ENCODE assay signal across 8 cellular contexts in the genomic region with DNA sequence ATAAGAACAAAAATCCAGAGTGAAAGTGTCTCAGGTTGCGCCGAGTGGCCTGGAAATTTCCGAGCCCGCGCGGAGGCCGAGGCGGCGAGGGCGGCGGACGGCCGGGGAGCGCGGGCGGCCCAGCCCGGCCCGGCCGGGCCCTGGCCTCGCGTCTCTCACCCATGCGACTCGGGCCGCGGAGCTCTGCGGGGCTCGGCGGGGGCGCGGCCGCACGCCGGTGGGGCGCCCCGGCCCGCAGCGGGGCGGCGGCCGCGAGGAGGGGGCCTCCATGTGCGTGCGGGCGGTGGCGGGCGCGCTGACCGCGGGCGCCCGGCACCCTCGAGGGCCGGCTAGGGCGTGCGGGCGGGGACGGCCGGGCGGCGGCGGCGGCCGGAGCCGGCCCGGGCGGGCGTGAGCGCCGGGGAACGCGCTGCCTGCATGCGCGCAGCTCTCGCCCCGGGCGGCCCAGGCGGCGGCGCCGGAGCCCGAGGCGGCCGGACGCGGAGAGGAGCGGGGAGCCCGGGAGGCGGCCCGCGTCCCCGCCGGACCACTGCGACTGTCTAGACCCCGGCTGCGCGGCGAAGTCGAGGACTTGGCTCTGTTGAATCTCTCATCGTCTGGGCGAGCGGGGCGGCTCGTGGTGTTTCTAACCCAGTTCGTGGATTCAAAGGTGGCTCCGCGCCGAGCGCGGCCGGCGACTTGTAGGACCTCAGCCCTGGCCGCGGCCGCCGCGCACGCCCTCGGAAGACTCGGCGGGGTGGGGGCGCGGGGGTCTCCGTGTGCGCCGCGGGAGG. TPM values are rescaled to one million over a fixed set of nuclear protein-coding genes. Genes with fewer than 3 reads are reported as not detected.
DNase-seq lines count a peak whose midpoint lies in the region; ATAC-seq, FAIRE-seq and TF ChIP-seq lines count a peak whose summit lies in the region.

A gene (plus strand): TSS at position 586 of the 773 bp plus-strand sequence. CDS start 249 bp downstream, outside the sequence.

- no peak within 1 kb of the TSS for H4K8ac ChIP-seq in trophoblast cell (ENCODE audit: low read depth, low read length)

- no peaks in the 10 kb centered on the region for H4K20me1 ChIP-seq in OCI-LY7 (ENCODE audit: insufficient read depth, low read length)

- no peak within 1 kb of the TSS for H3K9ac ChIP-seq in trophoblast cell (ENCODE audit: low read length)

- DNase-seq in D721Med (ENCODE audit: insufficient read length, low spot score) = peak; percentile 25
- DNase-seq in Peyer's patch = peak in 1 of 3 donors; percentile 49
- no peak for DNase-seq in fibroblast of mammary gland (ENCODE audit: low read depth)
- peak in 1 of 2 donors; percentile 39 for DNase-seq in trophoblast cell
- DNase-seq in Ammon's horn (ENCODE audit: low spot score) = no peak
- DNase-seq in KBM-7 = no peak
- no peak for DNase-seq in OCI-LY7 (ENCODE audit: low spot score)

- H3K9me2 ChIP-seq in OCI-LY7 (ENCODE audit: insufficient read depth, low read length) = no peaks in the 10 kb centered on the region

- H2BK12ac ChIP-seq in trophoblast cell (ENCODE audit: low read length) = no peak within 1 kb of the TSS

- H3K14ac ChIP-seq in trophoblast cell (ENCODE audit: low read length) = no peak within 1 kb of the TSS

- CTCF ChIA-PET in OCI-LY7 (lab: Charles Lee; ENCODE audit: unreplicated experiment) = no interaction called here

- H2AK5ac ChIP-seq in trophoblast cell (ENCODE audit: low read length) = no peak within 1 kb of the TSS

- no peak for TF ChIP-seq CTCF in D721Med (IDR thresholded peaks at IDR 0.05; ENCODE audit: insufficient read depth, missing control alignments)
- TF ChIP-seq CTCF in Peyer's patch (IDR thresholded peaks at IDR 0.05) = no peak
- no peak for TF ChIP-seq CTCF in fibroblast of mammary gland (conservative IDR thresholded peaks at IDR 0.05; ENCODE audit: control insufficient read depth, insufficient read depth, low read depth, low read length)
- TF ChIP-seq CTCF in OCI-LY7 (conservative IDR thresholded peaks at IDR 0.05; ENCODE audit: low read length) = no peak

- no CpG with 5 or more reads among the region's 126 CpGs for whole genome bisulfite sequencing in trophoblast cell (ENCODE audit: extremely low coverage, insufficient coverage, insufficient read length)

- H3K23ac ChIP-seq in trophoblast cell (ENCODE audit: low read length) = no peak within 1 kb of the TSS

- no TSS peak for BruUV-seq in OCI-LY7 (replicated peaks; lab: Mats Ljungman, UMichigan)

- H3K9me3 ChIP-seq in Peyer's patch (no peaks in the 10 kb centered on the region), trophoblast cell (ENCODE audit: insufficient read depth, low read depth, low read length) (peaks cover 4% of the 10 kb centered on the region), OCI-LY7 (ENCODE audit: low read length) (no peaks in the 10 kb centered on the region)

- H2AFZ ChIP-seq in trophoblast cell (ENCODE audit: insufficient read depth, low read length, poor library complexity) = peak within 1 kb of the TSS; percentile 31
- H2AFZ ChIP-seq in OCI-LY7 (ENCODE audit: low read length) = no peak within 1 kb of the TSS

- H2BK120ac ChIP-seq in trophoblast cell (ENCODE audit: insufficient read depth, low read length, poor library complexity) = no peak within 1 kb of the TSS

- no peaks in the 10 kb centered on the region for H3K36me3 ChIP-seq in Peyer's patch
- no peaks in the 10 kb centered on the region for H3K36me3 ChIP-seq in trophoblast cell (ENCODE audit: control insufficient read depth in 1 of 2, insufficient read depth in 2 of 2, low read length in 2 of 2)
- no peaks in the 10 kb centered on the region for H3K36me3 ChIP-seq in OCI-LY7 (ENCODE audit: insufficient read depth, low read length)

- H3K4me3 ChIP-seq in Peyer's patch (peak within 1 kb of the TSS; percentile 27 to 53 (median 43)), fibroblast of mammary gland (ENCODE audit: control insufficient read depth, low read depth, low read length) (peak within 1 kb of the TSS; percentile 32), trophoblast cell (ENCODE audit: low read depth, low read length) (no peak within 1 kb of the TSS), OCI-LY7 (ENCODE audit: low read depth, low read length, poor library complexity, severe bottlenecking) (no peak within 1 kb of the TSS)

- H3K4me2 ChIP-seq in trophoblast cell (ENCODE audit: low read length) (peak within 1 kb of the TSS; percentile 76), OCI-LY7 (ENCODE audit: low read length) (no peak within 1 kb of the TSS)

- POLR2A ChIA-PET in OCI-LY7 (lab: Charles Lee) = no interaction called here

- no peak for TF ChIP-seq POLR2A in Peyer's patch (IDR thresholded peaks at IDR 0.05)

- H3K27ac ChIP-seq in Peyer's patch (no peak within 1 kb of the TSS), trophoblast cell (ENCODE audit: low read depth, low read length) (no peak within 1 kb of the TSS), OCI-LY7 (ENCODE audit: low read depth, low read length, poor library complexity, severe bottlenecking) (no peak within 1 kb of the TSS)

- FAIRE-seq in D721Med (lab: Jason Lieb, UNC) = no peak

- H3K4me1 ChIP-seq in Peyer's patch (peaks cover 0 to 39% (median 6%) of the 10 kb centered on the region in 4 donors), trophoblast cell (ENCODE audit: control insufficient read depth in 1 of 2, insufficient read depth in 2 of 2, low read length in 2 of 2) (peaks cover 3 to 13% of the 10 kb centered on the region in 2 experiments), OCI-LY7 (ENCODE audit: insufficient read depth, low read length, poor library complexity, severe bottlenecking) (no peaks in the 10 kb centered on the region)

- in situ Hi-C loops in KBM-7 (cut with MboI; ENCODE audit: low pct_unique_long_range_greater_than_20kb, low sequenced_read_pairs) = no loop called here

- no peak within 1 kb of the TSS for H2BK5ac ChIP-seq in trophoblast cell (ENCODE audit: low read depth, low read length, poor library complexity)

- ATAC-seq in GM21423 (IDR thresholded peaks at IDR 0.05; ENCODE audit: unreplicated experiment) = no peak

- intact Hi-C loops in OCI-LY7 (cut with micrococcal nuclease; ENCODE audit: unreplicated experiment) = no loop called here

- no peaks in the 10 kb centered on the region for H3K79me2 ChIP-seq in trophoblast cell (ENCODE audit: control insufficient read depth, insufficient read depth, low read length, poor library complexity)
- H3K79me2 ChIP-seq in OCI-LY7 (ENCODE audit: insufficient read depth, low read depth, low read length) = no peaks in the 10 kb centered on the region

- no peak within 1 kb of the TSS for H4K91ac ChIP-seq in trophoblast cell (ENCODE audit: low read depth, low read length)

- peaks cover 0 to 89% of the 10 kb centered on the region in 2 donors for H3K27me3 ChIP-seq in Peyer's patch
- peaks cover 96% of the 10 kb centered on the region for H3K27me3 ChIP-seq in trophoblast cell (ENCODE audit: insufficient read depth, low read length)

- no peak within 1 kb of the TSS for H4K12ac ChIP-seq in trophoblast cell (ENCODE audit: low read depth, low read length)

- no peak within 1 kb of the TSS for H3K4ac ChIP-seq in trophoblast cell (ENCODE audit: low read depth, low read length)

- H3K18ac ChIP-seq in trophoblast cell (ENCODE audit: low read length) = no peak within 1 kb of the TSS

- no peaks in the 10 kb centered on the region for H3K79me1 ChIP-seq in trophoblast cell (ENCODE audit: low read length)

RNA-seq across cellular contexts. Expression of the gene that starts here (rescaled TPM):
- not detected for total RNA-seq in Peyer's patch
- 0.07 and 0.08 TPM in 2 replicates for polyA plus RNA-seq in trophoblast cell (2013)
- total RNA-seq in OCI-LY7 (2014; rRNA removed; shearing (Covaris generic)) = not detected in 2 replicates
- total RNA-seq in OCI-LY7 (2022) = not detected in 2 replicates

Comparison
In these comparisons a context has a peak if more than half of its experiments do, and no peak if none do; other contexts are left out.
1. H3K4me3 ChIP-seq: peak in Peyer's patch (4 of 4) and fibroblast of mammary gland (single experiment); none in trophoblast cell (single experiment) and OCI-LY7 (single experiment).